In the genomic region with DNA sequence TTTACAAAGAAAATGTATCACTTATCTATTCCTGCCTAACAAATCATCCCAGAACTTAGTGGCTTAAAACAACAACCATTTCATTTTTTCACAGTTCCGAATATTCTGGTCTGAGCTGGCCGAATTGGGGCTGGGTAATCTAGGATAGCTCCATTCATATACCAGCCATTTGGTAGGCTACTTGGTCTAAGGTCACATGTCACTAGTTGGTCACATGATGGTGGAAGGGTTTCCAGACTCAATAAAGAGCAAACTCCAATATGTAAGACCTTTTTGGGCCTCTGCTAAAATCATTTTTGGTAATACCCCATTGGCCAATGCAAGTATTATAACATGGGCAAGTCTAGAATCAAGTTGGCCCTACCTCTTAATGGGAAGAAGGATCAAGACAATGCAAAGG, we compare ENCODE assay signal across 24 cellular contexts. TPM values are rescaled to one million over a fixed set of nuclear protein-coding genes. Genes with fewer than 3 reads are reported as not detected.
DNase-seq lines count a peak whose midpoint lies in the region; ATAC-seq, FAIRE-seq and TF ChIP-seq lines count a peak whose summit lies in the region.
"Had no signal": no experiment of that assay in that cellular context is flagged by ENCODE, and none has a peak within 500 bp of the region (broad histone marks: within the 10 kb centered on the region; RNA-seq: fewer than 3 reads in every experiment).

No MANE protein-coding gene starts in this region.

- peak overlapping the region; percentile 22 to 90; a peak in 3 of 4 replicates for H4K8ac ChIP-seq in IMR-90 (ENCODE audit: low read depth in 2 of 2, low read length in 2 of 2)
- H4K8ac ChIP-seq in H1 (ENCODE audit: extremely low read depth, insufficient read depth, low read length) = no peak overlapping the region

- no peak for DNase-seq in HepG2 (ENCODE audit: low spot score)
- no peak for DNase-seq in right lobe of liver
- no peak for DNase-seq in IMR-90
- no peak for DNase-seq in H1 (ENCODE audit: low read depth in 1 of 2, low spot score in 2 of 2)
- DNase-seq in tibial nerve (ENCODE audit: low spot score in 2 of 2) = no peak
- DNase-seq in SKM-1 (lab: John Stamatoyannopoulos, UW; ENCODE audit: unreplicated experiment) = no peak
- DNase-seq in cardiac septum (ENCODE audit: low spot score) = no peak
- DNase-seq: ACHN; AML-193; Caco-2; Calu3; CD4-positive, alpha-beta T cell; CD8-positive, alpha-beta T cell; DMS79 treated with DMSO at 0.1 percent for 48 hours; GF-D8 had no signal

- POLR2A ChIA-PET in HepG2 (lab: Yijun Ruan, JAX) (no interaction called here), IMR-90 (lab: Charles Lee; ENCODE audit: unreplicated experiment) (no interaction called here), H1 (lab: Charles Lee; ENCODE audit: partially characterized antibody) (no interaction called here)

- no peak overlapping the region for H2BK12ac ChIP-seq in H1 (ENCODE audit: low read depth, low read length)

- peak overlapping the region; percentile 99 for H4K5ac ChIP-seq in IMR-90 (ENCODE audit: low read depth, low read length)
- no peak overlapping the region for H4K5ac ChIP-seq in H1 (ENCODE audit: insufficient read length, low read depth, low read length)

- H2BK20ac ChIP-seq in IMR-90 (ENCODE audit: low read depth, low read length) (peak overlapping the region; percentile 96), H1 (ENCODE audit: low read length) (no peak overlapping the region)

- FAIRE-seq in HepG2 (lab: Jason Lieb, UNC) (no peak), H1 (lab: Jason Lieb, UNC) (no peak)
- FAIRE-seq: D721Med, G401.6, GM12891, GM19239 had no signal

- peak overlapping the region; percentile 98 for H3K18ac ChIP-seq in IMR-90 (ENCODE audit: low read depth, low read length)
- H3K18ac ChIP-seq in H1 (ENCODE audit: extremely low read depth, low read length) = no peak overlapping the region

- CTCF ChIA-PET in HepG2 (lab: Yijun Ruan, JAX; ENCODE audit: low intra/inter-chr PET ratio, low total read pairs) (no interaction called here), IMR-90 (lab: Yijun Ruan, JAX) (interaction anchor here (0.6 kb wide), 1 partner anchor 52 kb away, joined by 3 read pairs; no protein-coding TSS in a partner anchor), H1 (lab: Charles Lee; ENCODE audit: partially characterized antibody) (interaction anchor here (0.6 to 1.2 kb wide), 3 partner anchors 8 to 52 kb away, joined by 3 to 6 read pairs (median 5); no protein-coding TSS in a partner anchor)

- H4K91ac ChIP-seq in IMR-90 (ENCODE audit: insufficient read depth, low read depth, low read length) = peak overlapping the region; percentile 83
- no peak overlapping the region for H4K91ac ChIP-seq in H1 (replicated peaks; ENCODE audit: insufficient read length, low read length)

- H2BK15ac ChIP-seq in IMR-90 (ENCODE audit: low read depth, low read length) (peak overlapping the region; percentile 85), H1 (ENCODE audit: low read length) (no peak overlapping the region)

- dilution Hi-C loops in IMR-90 (cut with HindIII; ENCODE audit: low sequenced_read_pairs, unreplicated experiment) = no loop called here

- no peak overlapping the region for H3K4me3 ChIP-seq in HepG2 (replicated peaks in 1 of 3; ENCODE audit: insufficient read depth in 1 of 3, low read depth in 2 of 3, low read length in 3 of 3)
- H3K4me3 ChIP-seq in right lobe of liver = no peak overlapping the region
- no peak overlapping the region for H3K4me3 ChIP-seq in IMR-90 (ENCODE audit: insufficient read depth, low read depth, low read length)
- no peak overlapping the region for H3K4me3 ChIP-seq in H1 (ENCODE audit: extremely low read depth in 1 of 4, insufficient read depth in 2 of 4, low read depth in 3 of 4, low read length in 4 of 4)
- no peak overlapping the region for H3K4me3 ChIP-seq in tibial nerve
- H3K4me3 ChIP-seq: BLaER1 treated with 17β-estradiol and CSF1 and Interleukin-3, amounts not matched to agents 10 nM and 100 nM had no signal

- H3K79me2 ChIP-seq in HepG2 (ENCODE audit: insufficient read depth, low read length) (no peaks in the 10 kb centered on the region), H1 (ENCODE audit: control insufficient read depth in 1 of 2, insufficient read depth in 2 of 2, low read length in 2 of 2) (no peaks in the 10 kb centered on the region)

- intact Hi-C loops in HepG2 (cut with micrococcal nuclease; ENCODE audit: unreplicated experiment) = no loop called here
- intact Hi-C loops in right lobe of liver (cut with DNase I) = loop anchor here in 1 of 2 donors (10.0 kb wide), 1 partner anchor 70 kb away; no protein-coding TSS in a partner anchor
- intact Hi-C loops in IMR-90 (cut with micrococcal nuclease) = loop anchor here (10.0 kb wide), 1 partner anchor 290 kb away; no protein-coding TSS in a partner anchor
- intact Hi-C loops in cardiac septum (cut with DNase I) = no loop called here

- TF ChIP-seq CTCF in HepG2 (CRISPR knock-in tag; IDR thresholded peaks at IDR 0.05) = no peak
- TF ChIP-seq CTCF in right lobe of liver (IDR thresholded peaks at IDR 0.05) = no peak
- no peak for TF ChIP-seq CTCF in IMR-90 (conservative IDR thresholded peaks at IDR 0.05; ENCODE audit: low read depth, low read length)
- no peak for TF ChIP-seq CTCF in H1 (IDR thresholded peaks at IDR 0.05; ENCODE audit: control extremely low read depth in 1 of 3, insufficient read depth in 1 of 3, low read depth in 1 of 3, low read length in 3 of 3)
- TF ChIP-seq CTCF in tibial nerve (IDR thresholded peaks at IDR 0.05) = no peak

- ATAC-seq in HepG2 (no peak), right lobe of liver (no peak), IMR-90 (ENCODE audit: low read depth) (no peak; the same call in 1 of the 2 replicates)
- ATAC-seq: CD8-positive, alpha-beta T cell had no signal

- H2AFZ ChIP-seq in HepG2 (ENCODE audit: low read length) (no peak overlapping the region), IMR-90 (replicated peaks; ENCODE audit: low read length, poor library complexity) (no peak overlapping the region), H1 (ENCODE audit: low read length) (no peak overlapping the region)

- H2AK5ac ChIP-seq in IMR-90 (ENCODE audit: low read depth, low read length) (peak overlapping the region; percentile 89), H1 (ENCODE audit: low read depth, low read length) (no peak overlapping the region)

- no peak for TF ChIP-seq EP300 in HepG2 (IDR thresholded peaks at IDR 0.05; ENCODE audit: low read depth in 2 of 2, low read length in 2 of 2)
- no peak for TF ChIP-seq EP300 in HepG2 (CRISPR knock-in tag; IDR thresholded peaks at IDR 0.05; ENCODE audit: borderline replicate concordance)
- no peak for TF ChIP-seq EP300 in H1 (IDR thresholded peaks at IDR 0.05; ENCODE audit: borderline replicate concordance in 1 of 2, low read depth in 2 of 2, low read length in 2 of 2)
- no peak for TF ChIP-seq EP300 in tibial nerve (IDR thresholded peaks at IDR 0.05)

- no peaks in the 10 kb centered on the region for H3K4me1 ChIP-seq in HepG2 (ENCODE audit: insufficient read depth, low read length)
- no peaks in the 10 kb centered on the region for H3K4me1 ChIP-seq in right lobe of liver
- H3K4me1 ChIP-seq in IMR-90 (ENCODE audit: control insufficient read depth, insufficient read depth, low read length) = peaks cover 34% of the 10 kb centered on the region
- no peaks in the 10 kb centered on the region for H3K4me1 ChIP-seq in H1 (replicated peaks in 1 of 4; ENCODE audit: control insufficient read depth in 3 of 4, insufficient read depth in 4 of 4, low read length in 3 of 4)
- no peaks in the 10 kb centered on the region for H3K4me1 ChIP-seq in tibial nerve
- H3K4me1 ChIP-seq: Caco-2 had no signal

- TF ChIP-seq POLR2A in HepG2 (IDR thresholded peaks at IDR 0.05; ENCODE audit: insufficient read depth in 1 of 2, low read depth in 2 of 2, low read length in 2 of 2) (no peak), right lobe of liver (IDR thresholded peaks at IDR 0.05) (no peak), IMR-90 (IDR thresholded peaks at IDR 0.05; ENCODE audit: low read depth, low read length) (no peak), H1 (IDR thresholded peaks at IDR 0.05; ENCODE audit: control extremely low read depth in 1 of 2, low read depth in 2 of 2, low read length in 2 of 2) (no peak), tibial nerve (IDR thresholded peaks at IDR 0.05) (no peak)

- H3K4me2 ChIP-seq in HepG2 (ENCODE audit: low read depth, low read length) (no peak overlapping the region), IMR-90 (ENCODE audit: low read depth, low read length) (peak overlapping the region; percentile 48), H1 (ENCODE audit: insufficient read depth in 1 of 2, low read depth in 2 of 2, low read length in 2 of 2) (no peak overlapping the region)
- H3K4me2 ChIP-seq: BLaER1 treated with 17β-estradiol and CSF1 and Interleukin-3, amounts not matched to agents 10 nM and 100 nM had no signal

- H3K27ac ChIP-seq in HepG2 (ENCODE audit: extremely low read length, insufficient read depth, low read length) (no peak overlapping the region), right lobe of liver (no peak overlapping the region), IMR-90 (ENCODE audit: insufficient read depth, low read length) (peak overlapping the region; percentile 96), H1 (ENCODE audit: low read depth, low read length) (no peak overlapping the region), tibial nerve (no peak overlapping the region)
- H3K27ac ChIP-seq: 22Rv1; BLaER1 treated with 17β-estradiol and CSF1 and Interleukin-3, amounts not matched to agents 10 nM and 100 nM; C4-2B had no signal

- peak overlapping the region; percentile 57; the same call in 1 of the 2 replicates for H3K56ac ChIP-seq in IMR-90 (ENCODE audit: extremely low read depth, insufficient read depth, low read length)
- H3K56ac ChIP-seq in H1 (replicated peaks; ENCODE audit: insufficient read length, low read depth, low read length) = no peak overlapping the region

- no peaks in the 10 kb centered on the region; the same call in 1 of the 2 replicates for H3K23me2 ChIP-seq in H1 (ENCODE audit: low read depth, low read length)

- H3K23ac ChIP-seq in IMR-90 (ENCODE audit: low read depth, low read length) (peak overlapping the region; percentile 47), H1 (ENCODE audit: insufficient read length) (no peak overlapping the region)

- in situ Hi-C loops in HepG2 (cut with HindIII; ENCODE audit: extremely low pct_ligation_motif_present, low pct_unique_long_range_greater_than_20kb) (no loop called here), IMR-90 (cut with MboI; ENCODE audit: low sequenced_read_pairs) (no loop called here)

- WGBS in HepG2 (ENCODE audit: low lambda C conversion rate) = 59% methylated on average over 2 of the region's 2 CpGs
- 86% methylated on average over 2 of the region's 2 CpGs for WGBS in right lobe of liver (ENCODE audit: insufficient coverage, low coverage, low lambda C conversion rate, missing lambda C conversion rate)
- no CpG with 5 or more reads among the region's 2 CpGs for WGBS in IMR-90 (ENCODE audit: extremely low coverage in 2 of 2, insufficient read length in 1 of 2), 2 experiments
- 93% methylated on average over 2 of the region's 2 CpGs; no CpG with 5 or more reads in 1 of the 2 experiments for WGBS in H1 (ENCODE audit: extremely low coverage in 1 of 2, insufficient coverage in 1 of 2, insufficient read length in 1 of 2, insufficient replicate concordance in 2 of 2, low coverage in 1 of 2, low lambda C conversion rate in 2 of 2, missing lambda C conversion rate in 1 of 2), 2 experiments
- WGBS in tibial nerve, 2 donors = 58 to 61% methylated on average over 2 of the region's 2 CpGs

- H3K36me3 ChIP-seq in HepG2 (replicated peaks in 1 of 2; ENCODE audit: control insufficient read depth in 1 of 2, insufficient read depth in 2 of 2, low read length in 2 of 2) = no peaks in the 10 kb centered on the region
- H3K36me3 ChIP-seq in right lobe of liver = no peaks in the 10 kb centered on the region
- H3K36me3 ChIP-seq in IMR-90 (ENCODE audit: control insufficient read depth, insufficient read depth, low read length) = no peaks in the 10 kb centered on the region
- H3K36me3 ChIP-seq in H1 (ENCODE audit: control insufficient read depth in 2 of 4, insufficient read depth in 4 of 4, low read length in 3 of 4) = no peaks in the 10 kb centered on the region
- H3K36me3 ChIP-seq in tibial nerve = peaks cover 0 to 16% (median 0%) of the 10 kb centered on the region in 3 donors
- H3K36me3 ChIP-seq: BLaER1 treated with 17β-estradiol and CSF1 and Interleukin-3, amounts not matched to agents 10 nM and 100 nM had no signal

- H2BK120ac ChIP-seq in IMR-90 (ENCODE audit: low read depth, low read length) (peak overlapping the region; percentile 92), H1 (replicated peaks; ENCODE audit: low read depth, low read length) (no peak overlapping the region)

- peak overlapping the region; percentile 38 for H2AK9ac ChIP-seq in IMR-90 (replicated peaks; ENCODE audit: low read depth, low read length, poor library complexity)

- TF ChIP-seq RAD21 in HepG2 (CRISPR knock-in tag; IDR thresholded peaks at IDR 0.05) (no peak), IMR-90 (IDR thresholded peaks at IDR 0.05; ENCODE audit: low read length) (no peak), H1 (IDR thresholded peaks at IDR 0.05 in 1 of 2, conservative IDR thresholded peaks at IDR 0.05 in 1 of 2; ENCODE audit: low read depth in 2 of 2, low read length in 2 of 2) (no peak)

- H3K9me1 ChIP-seq in IMR-90 (ENCODE audit: insufficient read depth, low read length) = peaks cover 17% of the 10 kb centered on the region

- H3K9me3 ChIP-seq in HepG2 (ENCODE audit: low read length) (no peaks in the 10 kb centered on the region), right lobe of liver (no peaks in the 10 kb centered on the region), IMR-90 (ENCODE audit: control insufficient read depth, insufficient read depth, low read length) (no peaks in the 10 kb centered on the region), H1 (ENCODE audit: insufficient read depth in 2 of 2, low read depth in 1 of 2, low read length in 1 of 2) (no peaks in the 10 kb centered on the region), tibial nerve (no peaks in the 10 kb centered on the region)
- H3K9me3 ChIP-seq: BLaER1 treated with 17β-estradiol and CSF1 and Interleukin-3, amounts not matched to agents 10 nM and 100 nM; Caco-2 had no signal

- H4K20me1 ChIP-seq in HepG2 (ENCODE audit: insufficient read depth, low read length) (no peaks in the 10 kb centered on the region), IMR-90 (ENCODE audit: insufficient read depth, low read length) (no peaks in the 10 kb centered on the region), H1 (replicated peaks in 1 of 2; ENCODE audit: control insufficient read depth in 1 of 2, insufficient read depth in 2 of 2, low read length in 2 of 2) (no peaks in the 10 kb centered on the region)
- H4K20me1 ChIP-seq: BLaER1 treated with 17β-estradiol and CSF1 and Interleukin-3, amounts not matched to agents 10 nM and 100 nM had no signal

- H3K4ac ChIP-seq in IMR-90 (ENCODE audit: low read depth, low read length) = peak overlapping the region; percentile 82
- H3K4ac ChIP-seq in H1 (replicated peaks; ENCODE audit: insufficient read length, low read depth, low read length) = no peak overlapping the region

- H3K79me1 ChIP-seq in IMR-90 (ENCODE audit: low read depth in 1 of 2, low read length in 2 of 2) (no peaks in the 10 kb centered on the region), H1 (ENCODE audit: low read depth, low read length) (no peaks in the 10 kb centered on the region)

- H2BK5ac ChIP-seq in IMR-90 (ENCODE audit: low read depth, low read length, poor library complexity, severe bottlenecking) (peak overlapping the region; percentile 93), H1 (ENCODE audit: low read depth, low read length) (no peak overlapping the region)

- peak overlapping the region; percentile 76 for H3K14ac ChIP-seq in IMR-90 (replicated peaks; ENCODE audit: low read depth, low read length)
- no peak overlapping the region for H3K14ac ChIP-seq in H1 (ENCODE audit: insufficient read length)

- H3K9ac ChIP-seq in HepG2 (ENCODE audit: insufficient read depth, low read depth, low read length) (no peak overlapping the region), IMR-90 (ENCODE audit: low read depth, low read length) (peak overlapping the region; percentile 18; the same call in 1 of the 2 replicates), H1 (replicated peaks in 1 of 4; ENCODE audit: extremely low read depth in 1 of 4, low read depth in 3 of 4, low read length in 3 of 4) (no peak overlapping the region)
- H3K9ac ChIP-seq: BLaER1 treated with 17β-estradiol and CSF1 and Interleukin-3, amounts not matched to agents 10 nM and 100 nM had no signal

- BruUV-seq in HepG2 (replicated peaks; lab: Mats Ljungman, UMichigan) = no TSS peak
- no TSS peak for BruUV-seq in IMR-90 (replicated peaks; lab: Mats Ljungman, UMichigan)

- H3K27me3 ChIP-seq in HepG2 (ENCODE audit: control insufficient read depth in 1 of 2, insufficient read depth in 2 of 2, low read length in 2 of 2) = no peaks in the 10 kb centered on the region
- no peaks in the 10 kb centered on the region for H3K27me3 ChIP-seq in right lobe of liver
- no peaks in the 10 kb centered on the region for H3K27me3 ChIP-seq in IMR-90 (ENCODE audit: control insufficient read depth, insufficient read depth, low read length)
- no peaks in the 10 kb centered on the region for H3K27me3 ChIP-seq in H1 (replicated peaks in 1 of 4; ENCODE audit: control insufficient read depth in 3 of 4, extremely low read depth in 1 of 4, insufficient read depth in 3 of 4, low read length in 3 of 4)
- H3K27me3 ChIP-seq in tibial nerve = no peaks in the 10 kb centered on the region
- H3K27me3 ChIP-seq: BLaER1 treated with 17β-estradiol and CSF1 and Interleukin-3, amounts not matched to agents 10 nM and 100 nM had no signal

RNA-seq across cellular contexts. Expression of a gene that starts 55.3 kb away (rescaled TPM):
- total RNA-seq in HepG2 (2016; rRNA removed; fragmentation: Illumina TruSeq; extraction: Trizol) (0.08 and 0.15 TPM in 2 replicates), right lobe of liver (10 to 100 TPM in 1 of 6 experiments, 1 to 10 TPM in 5; 3.4 to 19.3 (median 7.5) TPM), IMR-90 (2012; rRNA removed) (0.56 and 1.3 TPM in 2 replicates), tibial nerve (100 to 1,000 TPM in 3 of 4 donors, 10 to 100 TPM in 1; 30.0 to 214 (median 170) TPM), cardiac septum (6.0 TPM)
- total RNA-seq in HepG2 (2016; cell fraction: cytosol; rRNA removed; fragmentation: Illumina TruSeq; extraction: Trizol; ENCODE audit: low read depth) = not detected in 2 replicates
- 0.11 and 0.16 TPM in 2 replicates for total RNA-seq in HepG2 (2016; cell fraction: insoluble cytoplasmic fraction; rRNA removed; fragmentation: Illumina TruSeq; extraction: Trizol)
- total RNA-seq in HepG2 (2016; cell fraction: membrane; rRNA removed; fragmentation: Illumina TruSeq; extraction: Trizol) = 0.03 and 0.06 TPM in 2 replicates
- total RNA-seq in HepG2 (2016; cell fraction: nucleus; rRNA removed; fragmentation: Illumina TruSeq; extraction: Trizol) = 0.59 and 0.88 TPM in 2 replicates
- polyA plus RNA-seq in HepG2 (2011; rRNA removed) (0.04 and 0.08 TPM in 2 replicates), IMR-90 (2012; rRNA removed) (0.32 and 0.47 TPM in 2 replicates), H1 (2011; rRNA removed) (not detected in 2 replicates)
- 0.01 and 0.03 TPM in 2 replicates for polyA plus RNA-seq in HepG2 (2011; cell fraction: cytosol; rRNA removed)
- polyA plus RNA-seq in HepG2 (2011; cell fraction: nucleus; rRNA removed) = 0.10 and 0.24 TPM in 2 replicates
- polyA plus RNA-seq in HepG2 (2012) = 0.13 and 0.34 TPM in 2 replicates
- polyA plus RNA-seq in HepG2 (2016; cell fraction: cytosol; fragmentation: Illumina TruSeq; extraction: Trizol; ENCODE audit: low read depth) = not detected in 2 replicates
- polyA plus RNA-seq in HepG2 (2016; cell fraction: insoluble cytoplasmic fraction; fragmentation: Illumina TruSeq; extraction: Trizol; ENCODE audit: low read depth) = 0.15 TPM in 2 replicates
- not detected in 2 replicates for polyA plus RNA-seq in HepG2 (2016; cell fraction: membrane; fragmentation: Illumina TruSeq; extraction: Trizol; ENCODE audit: low read depth)
- polyA plus RNA-seq in HepG2 (2016; cell fraction: nucleus; fragmentation: Illumina TruSeq; extraction: Trizol; ENCODE audit: insufficient read depth, low read depth) = 0.31 and 0.48 TPM in 2 replicates
- polyA minus RNA-seq in HepG2 (2011; rRNA and poly(A)+ RNA removed; ENCODE audit: low replicate concordance) = not detected in 2 replicates
- polyA minus RNA-seq in HepG2 (2011; cell fraction: cytosol; rRNA and poly(A)+ RNA removed) = not detected in 2 replicates
- polyA minus RNA-seq in HepG2 (2011; cell fraction: nucleus; rRNA and poly(A)+ RNA removed) = 0.39 and 1.1 TPM in 2 replicates
- 0.16 and 0.18 TPM in 2 replicates for polyA plus RNA-seq in IMR-90 (2012; cell fraction: cytosol; rRNA removed)
- 0.10 TPM in 1 of 2 replicates, not detected in the other for polyA plus RNA-seq in IMR-90 (2012; cell fraction: nucleus; rRNA removed; ENCODE audit: low replicate concordance)
- not detected in 2 replicates for total RNA-seq in H1 (2021; fragmentation: NEBNext Ultra II Directional; extraction: Animal tissue kit (Norgen Biotek cat#: 25700))
- polyA plus RNA-seq in H1 (2011; cell fraction: cytosol; rRNA removed) = not detected
- not detected for polyA plus RNA-seq in H1 (2011; cell fraction: nucleus; rRNA removed)
- polyA plus RNA-seq in H1 (2012, experiment 1 of 2) = not detected in 4 replicates
- polyA plus RNA-seq in H1 (2012, experiment 2 of 2) = not detected
- not detected for polyA plus RNA-seq in H1 (2013, experiment 1 of 2)
- 0.02 TPM for polyA plus RNA-seq in H1 (2013, experiment 2 of 2)
- not detected in 2 replicates for polyA minus RNA-seq in H1 (2011; rRNA and poly(A)+ RNA removed)
- polyA minus RNA-seq in H1 (2011; cell fraction: cytosol; rRNA and poly(A)+ RNA removed) = not detected
- not detected for polyA minus RNA-seq in H1 (2011; cell fraction: nucleus; rRNA and poly(A)+ RNA removed)
- total RNA-seq: A673, Caco-2 had no signal
- polyA plus RNA-seq: BJ had no signal
